Comparison of ENCODE assay signal across 26 cellular contexts in the genomic region with DNA sequence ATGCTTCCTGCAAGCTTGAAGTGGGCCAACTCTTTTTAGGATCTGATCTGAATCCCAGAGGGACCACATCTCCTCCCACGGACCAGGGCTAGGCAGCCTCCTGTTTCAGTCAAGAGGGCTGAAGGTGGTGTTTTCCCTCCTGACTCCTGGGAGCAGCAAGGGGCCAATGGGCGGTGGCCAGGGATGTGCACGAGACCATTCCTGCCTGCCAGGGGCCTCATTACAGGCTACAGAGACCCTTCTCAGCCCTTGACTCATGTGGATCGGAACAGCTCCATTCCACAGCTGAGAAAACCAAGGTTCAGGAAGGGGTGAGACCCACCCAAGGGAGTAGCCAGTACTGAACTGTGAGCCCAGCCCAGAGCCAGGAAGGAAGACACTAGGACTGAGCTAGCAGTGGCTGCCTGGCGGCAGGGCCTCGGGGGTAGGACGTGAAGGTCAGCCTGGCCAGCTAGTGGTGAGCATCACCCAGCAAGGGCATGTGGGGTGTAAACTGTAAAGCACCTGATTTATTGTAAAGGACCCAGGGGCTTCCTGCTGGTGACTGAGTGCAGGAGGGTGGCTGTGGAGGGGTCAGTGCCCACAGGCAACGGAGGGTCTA. TPM values are rescaled to one million over a fixed set of nuclear protein-coding genes. Genes with fewer than 3 reads are reported as not detected.
DNase-seq lines count a peak whose midpoint lies in the region; ATAC-seq and TF ChIP-seq lines count a peak whose summit lies in the region.
"Had no signal": no experiment of that assay in that cellular context is flagged by ENCODE, and none has a peak within 500 bp of the region (broad histone marks: within the 10 kb centered on the region; RNA-seq: fewer than 3 reads in every experiment).

No MANE protein-coding gene starts in this region.

- no peak overlapping the region for H3K4me3 Mint-ChIP-seq in H9
- H3K4me3 Mint-ChIP-seq in endodermal cell: no peak overlapping the region
- H3K4me3 Mint-ChIP-seq: brain; CD4-positive, CD25-positive, alpha-beta regulatory T cell; T-helper 17 cell had no signal

- 0 out of 22 replicates have a peak overlapping the region, but pooled peaks of 1 of the 11 experiments have one; percentile 2 for H3K9ac ChIP-seq in BLaER1 treated with 17β-estradiol and CSF1 and Interleukin-3, amounts not matched to agents 10 nM and 100 nM
- no peak overlapping the region for H3K9ac ChIP-seq in H9 (ENCODE audit: extremely low read depth, insufficient read length, low read length)
- H3K9ac ChIP-seq in endodermal cell (ENCODE audit: extremely low read depth, low read length, poor library complexity, severe bottlenecking): no peak overlapping the region
- no peak overlapping the region for H3K9ac ChIP-seq in trophoblast cell (ENCODE audit: low read length)

- H3K27ac ChIP-seq in BLaER1 treated with 17β-estradiol and CSF1 and Interleukin-3, amounts not matched to agents 10 nM and 100 nM: no peak overlapping the region
- H3K27ac ChIP-seq in H9 (ENCODE audit: insufficient read length, low read depth, low read length) (no peak overlapping the region), endodermal cell (ENCODE audit: low read depth, low read length) (no peak overlapping the region), trophoblast cell (ENCODE audit: low read depth, low read length) (peak overlapping the region; percentile 60)
- H3K27ac ChIP-seq: adrenal gland, foreskin keratinocyte, psoas muscle, SK-N-MC, skin epidermis, testis had no signal

- no peak overlapping the region for H2BK120ac ChIP-seq in H9 (ENCODE audit: low read depth, low read length, poor library complexity, severe bottlenecking)
- H2BK120ac ChIP-seq in trophoblast cell (ENCODE audit: insufficient read depth, low read length, poor library complexity): peak overlapping the region; percentile 62

- no peak overlapping the region for H3T11ph ChIP-seq in H9 (ENCODE audit: low read length)

- no peaks in the 10 kb centered on the region; a peak in 1 of 5 replicates for H3K9me3 Mint-ChIP-seq in H9
- H3K9me3 Mint-ChIP-seq in endodermal cell: no peaks in the 10 kb centered on the region

- no peaks in the 10 kb centered on the region for H3K36me3 ChIP-seq in BLaER1 treated with 17β-estradiol and CSF1 and Interleukin-3, amounts not matched to agents 10 nM and 100 nM
- no peaks in the 10 kb centered on the region for H3K36me3 ChIP-seq in endodermal cell (ENCODE audit: control insufficient read depth, insufficient read depth, low read length)
- no peaks in the 10 kb centered on the region for H3K36me3 ChIP-seq in trophoblast cell (ENCODE audit: control insufficient read depth in 1 of 2, insufficient read depth in 2 of 2, low read length in 2 of 2)
- H3K36me3 ChIP-seq: adrenal gland had no signal

- DNase-seq in H9 (peak; percentile 24), endodermal cell (peak; percentile 49), trophoblast cell (no peak), germinal center (ENCODE audit: low spot score) (no peak), Ammon's horn (ENCODE audit: low spot score) (no peak)
- DNase-seq: activated CD4-positive, alpha-beta T cell treated with anti-CD3 and anti-CD28 coated beads, Interleukin-2, amount 50 U/mL, for 1 hour; activated naive CD4-positive, alpha-beta T cell; CD4-positive, CD25-positive, alpha-beta regulatory T cell; effector CD8-positive, alpha-beta T cell; foreskin keratinocyte; HCEC 1CT; left ventricle myocardium superior; NCI-H1694 treated with DMSO at 0.1 percent for 48 hours; NCI-H526; psoas muscle; stimulated activated naive CD4-positive, alpha-beta T cell; T-helper 17 cell; testis had no signal

- no peak overlapping the region for H3K27ac Mint-ChIP-seq in H9
- no peak overlapping the region for H3K27ac Mint-ChIP-seq in endodermal cell
- H3K27ac Mint-ChIP-seq: CD4-positive, CD25-positive, alpha-beta regulatory T cell; T-helper 17 cell had no signal

- no peak overlapping the region for H2BK15ac ChIP-seq in H9 (ENCODE audit: low read depth, low read length)

- no peak overlapping the region for H2BK20ac ChIP-seq in H9 (ENCODE audit: low read depth, low read length, poor library complexity, severe bottlenecking)

- H2AK5ac ChIP-seq in H9 (ENCODE audit: insufficient read length, low read length) (no peak overlapping the region), trophoblast cell (ENCODE audit: low read length) (peak overlapping the region; percentile 77)

- H3K18ac ChIP-seq in H9 (ENCODE audit: insufficient read length, low read depth, low read length) (no peak overlapping the region), trophoblast cell (ENCODE audit: low read length) (peak overlapping the region; percentile 57)

- H4K5ac ChIP-seq in H9 (ENCODE audit: insufficient read length, low read depth, low read length): no peak overlapping the region

- H3K14ac ChIP-seq in H9 (ENCODE audit: insufficient read depth, low read length) (0 out of 2 replicates have a peak overlapping the region, but pooled peaks have one; percentile 25), trophoblast cell (ENCODE audit: low read length) (peak overlapping the region; percentile 4)

- no peaks in the 10 kb centered on the region for H3K79me2 ChIP-seq in H9 (ENCODE audit: insufficient read depth, low read length)
- peaks cover 28% of the 10 kb centered on the region for H3K79me2 ChIP-seq in trophoblast cell (ENCODE audit: control insufficient read depth, insufficient read depth, low read length, poor library complexity)

- no peak overlapping the region for H4K8ac ChIP-seq in H9 (replicated peaks; ENCODE audit: insufficient read length, low read depth, low read length)
- peak overlapping the region; percentile 31 for H4K8ac ChIP-seq in trophoblast cell (ENCODE audit: low read depth, low read length)

- no peak for ATAC-seq in HG02763 (IDR thresholded peaks at IDR 0.05; ENCODE audit: unreplicated experiment)
- ATAC-seq: foreskin keratinocyte, HepG2, left ventricle myocardium superior, psoas muscle, T-helper 17 cell had no signal

- no peaks in the 10 kb centered on the region for H3K9me3 ChIP-seq in BLaER1 treated with 17β-estradiol and CSF1 and Interleukin-3, amounts not matched to agents 10 nM and 100 nM (replicated peaks in 1 of 11)
- H3K9me3 ChIP-seq in H9 (ENCODE audit: control insufficient read depth, low read depth, low read length) (no peaks in the 10 kb centered on the region), endodermal cell (ENCODE audit: control insufficient read depth, low read length) (no peaks in the 10 kb centered on the region), trophoblast cell (ENCODE audit: insufficient read depth, low read depth, low read length) (no peaks in the 10 kb centered on the region)
- H3K9me3 ChIP-seq: adrenal gland, psoas muscle, testis had no signal

- H3K36me3 Mint-ChIP-seq in H9 (ENCODE audit: insufficient read depth in 1 of 3, low read depth in 3 of 3): no peaks in the 10 kb centered on the region
- H3K36me3 Mint-ChIP-seq in endodermal cell (ENCODE audit: low read depth): no peaks in the 10 kb centered on the region
- H3K36me3 Mint-ChIP-seq: brain; CD4-positive, CD25-positive, alpha-beta regulatory T cell had no signal

- H4K12ac ChIP-seq in trophoblast cell (ENCODE audit: low read depth, low read length): no peak overlapping the region

- no CpG with 5 or more reads among the region's 8 CpGs for WGBS in H9 (ENCODE audit: extremely low coverage, insufficient read length, low lambda C conversion rate)
- WGBS in endodermal cell (ENCODE audit: insufficient coverage in 1 of 2, insufficient read length in 1 of 2), 2 experiments: 93% methylated on average over 7 to 8 of the region's 8 CpGs
- WGBS in trophoblast cell (ENCODE audit: extremely low coverage, insufficient coverage, insufficient read length): no CpG with 5 or more reads among the region's 8 CpGs

- H3K4me1 ChIP-seq in BLaER1 treated with 17β-estradiol and CSF1 and Interleukin-3, amounts not matched to agents 10 nM and 100 nM: peaks cover 71 to 84% (median 79%) of the 10 kb centered on the region in 10 experiments
- H3K4me1 ChIP-seq in H9 (ENCODE audit: insufficient read depth, low read length) (no peaks in the 10 kb centered on the region), endodermal cell (ENCODE audit: control insufficient read depth, insufficient read depth, low read length) (peaks cover 10% of the 10 kb centered on the region), trophoblast cell (ENCODE audit: control insufficient read depth in 1 of 2, insufficient read depth in 2 of 2, low read length in 2 of 2) (peaks cover 57 to 59% of the 10 kb centered on the region in 2 experiments)
- H3K4me1 ChIP-seq: adrenal gland, foreskin keratinocyte, testis had no signal

- H3K4me3 ChIP-seq in BLaER1 treated with 17β-estradiol and CSF1 and Interleukin-3, amounts not matched to agents 10 nM and 100 nM: no peak overlapping the region
- H3K4me3 ChIP-seq in endodermal cell (ENCODE audit: low read length) (no peak overlapping the region), trophoblast cell (ENCODE audit: low read depth, low read length) (no peak overlapping the region)
- H3K4me3 ChIP-seq: adrenal gland, psoas muscle, SK-N-MC, skin epidermis, testis had no signal

- H3K27me3 ChIP-seq in BLaER1 treated with 17β-estradiol and CSF1 and Interleukin-3, amounts not matched to agents 10 nM and 100 nM: no peaks in the 10 kb centered on the region
- H3K27me3 ChIP-seq in H9 (ENCODE audit: insufficient read depth, low read length) (peaks cover 3% of the 10 kb centered on the region), endodermal cell (ENCODE audit: control insufficient read depth, insufficient read depth, low read length, poor library complexity, severe bottlenecking) (peaks cover 18% of the 10 kb centered on the region), trophoblast cell (ENCODE audit: insufficient read depth, low read length) (no peaks in the 10 kb centered on the region)
- H3K27me3 ChIP-seq: testis had no signal

- TF ChIP-seq CTCF in H9 (conservative IDR thresholded peaks at IDR 0.05): no peak
- TF ChIP-seq CTCF in endodermal cell (conservative IDR thresholded peaks at IDR 0.05): no peak

- H3K27me3 Mint-ChIP-seq in H9 (ENCODE audit: low read depth): peaks cover 22% of the 10 kb centered on the region
- H3K27me3 Mint-ChIP-seq in endodermal cell (ENCODE audit: insufficient read depth): peaks cover 35% of the 10 kb centered on the region

- H3K79me1 ChIP-seq in H9 (ENCODE audit: insufficient read depth, low read depth, low read length, poor library complexity, severe bottlenecking) (no peaks in the 10 kb centered on the region), trophoblast cell (ENCODE audit: low read length) (peaks cover 45% of the 10 kb centered on the region)

- H3K23me2 ChIP-seq in H9 (ENCODE audit: insufficient read length, low read depth, low read length, poor library complexity, severe bottlenecking): no peaks in the 10 kb centered on the region

- no peak overlapping the region for H2AFZ ChIP-seq in H9 (ENCODE audit: low read length)
- H2AFZ ChIP-seq in trophoblast cell (ENCODE audit: insufficient read depth, low read length, poor library complexity): no peak overlapping the region

- H4K91ac ChIP-seq in H9 (ENCODE audit: insufficient read length, low read depth, low read length) (no peak overlapping the region), trophoblast cell (ENCODE audit: low read depth, low read length) (peak overlapping the region; percentile 52)

- H3K4me1 Mint-ChIP-seq in H9 (peaks cover 26 to 46% of the 10 kb centered on the region in 2 experiments), endodermal cell (peaks cover 26% of the 10 kb centered on the region)
- H3K4me1 Mint-ChIP-seq: CD4-positive, CD25-positive, alpha-beta regulatory T cell had no signal

- no peaks in the 10 kb centered on the region for H4K20me1 ChIP-seq in BLaER1 treated with 17β-estradiol and CSF1 and Interleukin-3, amounts not matched to agents 10 nM and 100 nM
- peaks cover 2% of the 10 kb centered on the region for H4K20me1 ChIP-seq in H9 (ENCODE audit: control insufficient read depth, insufficient read depth, insufficient read length)

- no peak overlapping the region for H3K4ac ChIP-seq in H9 (ENCODE audit: low read depth, low read length)
- no peak overlapping the region for H3K4ac ChIP-seq in trophoblast cell (ENCODE audit: low read depth, low read length)

- peak overlapping the region; percentile 44 to 88 (median 64) for H3K4me2 ChIP-seq in BLaER1 treated with 17β-estradiol and CSF1 and Interleukin-3, amounts not matched to agents 10 nM and 100 nM
- H3K4me2 ChIP-seq in H9 (ENCODE audit: insufficient read depth, insufficient read length, low read length) (no peak overlapping the region), trophoblast cell (ENCODE audit: low read length) (no peak overlapping the region)

- no peak overlapping the region for H2BK12ac ChIP-seq in H9 (ENCODE audit: insufficient read length, low read depth, low read length)
- peak overlapping the region; percentile 78 for H2BK12ac ChIP-seq in trophoblast cell (ENCODE audit: low read length)

- no peak overlapping the region for H3K56ac ChIP-seq in H9 (ENCODE audit: insufficient read length, low read depth, low read length)

- H3K23ac ChIP-seq in H9 (ENCODE audit: insufficient read length, low read depth, low read length) (no peak overlapping the region), trophoblast cell (ENCODE audit: low read length) (no peak overlapping the region)

- H2BK5ac ChIP-seq in H9 (ENCODE audit: insufficient read length, low read length) (no peak overlapping the region), trophoblast cell (ENCODE audit: low read depth, low read length, poor library complexity) (peak overlapping the region; percentile 27)

RNA-seq across cellular contexts. Expression of a gene that starts 3.4 kb away (rescaled TPM):
- total RNA-seq in H9 (2021) (not detected in 2 replicates), endodermal cell (under 1 TPM; 0.31 to 0.37 TPM)
- polyA plus RNA-seq in endodermal cell (2013, experiment 1 of 2): 0.11 TPM
- polyA plus RNA-seq in endodermal cell (2013, experiment 2 of 2): not detected
- 45.7 and 47.8 TPM in 2 replicates for polyA plus RNA-seq in trophoblast cell (2013)
- total RNA-seq: CD4-positive, CD25-positive, alpha-beta regulatory T cell; foreskin keratinocyte; T-helper 17 cell had no signal
- polyA plus RNA-seq: CD4-positive, CD25-positive, alpha-beta regulatory T cell; foreskin keratinocyte had no signal

RNA-seq across cellular contexts. Expression of a gene that starts 39.3 kb away (rescaled TPM):
- total RNA-seq in H9 (2021) (6.2 and 7.4 TPM in 2 replicates), endodermal cell (10 to 100 TPM; 31.0 to 39.0 TPM)
- 52.4 TPM for polyA plus RNA-seq in endodermal cell (2013, experiment 1 of 2)
- polyA plus RNA-seq in endodermal cell (2013, experiment 2 of 2): 45.3 TPM
- 31.0 and 31.5 TPM in 2 replicates for polyA plus RNA-seq in trophoblast cell (2013)
- polyA plus RNA-seq: CD4-positive, CD25-positive, alpha-beta regulatory T cell had no signal

RNA-seq across cellular contexts. Expression of a gene that starts 50.7 kb away (rescaled TPM):
- total RNA-seq in H9 (2021): 0.26 and 0.35 TPM in 2 replicates
- under 1 TPM; 0.60 to 0.62 TPM for total RNA-seq in endodermal cell
- 0.25 TPM for polyA plus RNA-seq in endodermal cell (2013, experiment 1 of 2)
- polyA plus RNA-seq in endodermal cell (2013, experiment 2 of 2): 0.54 TPM
- polyA plus RNA-seq in trophoblast cell (2013): 4.4 and 4.6 TPM in 2 replicates
- total RNA-seq: CD4-positive, CD25-positive, alpha-beta regulatory T cell; LHCN-M2 had no signal
- polyA plus RNA-seq: CD4-positive, CD25-positive, alpha-beta regulatory T cell had no signal

Comparison
In these comparisons a context has a peak if more than half of its experiments do, and no peak if none do; other contexts are left out.
1. H3K4me2 ChIP-seq: peak in BLaER1 treated with 17β-estradiol and CSF1 and Interleukin-3, amounts not matched to agents 10 nM and 100 nM (11 of 11); none in H9 (single experiment) and trophoblast cell (single experiment).
2. DNase-seq: peak in H9 (single experiment) and endodermal cell (single experiment); none in trophoblast cell (0 of 2), germinal center (single experiment) and Ammon's horn (single experiment).